ENCODE assay signal across 14 cellular contexts in the genomic region with DNA sequence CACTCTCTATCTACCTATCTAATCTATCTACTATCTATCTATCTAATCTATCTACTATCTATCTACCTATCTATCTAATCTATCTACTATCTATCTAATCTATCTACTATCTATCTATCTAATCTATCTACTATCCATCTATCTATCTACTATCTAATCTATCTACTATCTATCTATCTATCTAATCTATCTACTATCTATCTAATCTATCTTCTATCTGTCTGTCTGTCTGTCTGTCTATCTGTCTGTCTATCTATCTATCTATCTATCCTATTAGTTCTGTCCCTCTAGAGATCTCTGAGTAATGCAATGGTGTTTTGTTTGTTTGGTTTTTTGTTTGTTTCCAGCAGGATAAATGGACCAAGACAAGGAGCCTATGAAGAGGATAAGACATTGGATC. TPM values are rescaled to one million over a fixed set of nuclear protein-coding genes. Genes with fewer than 3 reads are reported as not detected.
A peak's percentile ranks its signal among the peaks of the same experiment; 100 is the strongest.
DNase-seq lines count a peak whose midpoint lies in the region; ATAC-seq, FAIRE-seq and TF ChIP-seq lines count a peak whose summit lies in the region.
"Had no signal": no experiment of that assay in that cellular context is flagged by ENCODE, and none has a peak within 500 bp of the region (broad histone marks: within the 10 kb centered on the region; RNA-seq: fewer than 3 reads in every experiment).

No MANE protein-coding gene starts in this region.

- peaks cover 48 to 59% (median 51%) of the 10 kb centered on the region in 10 experiments for H3K4me1 ChIP-seq in BLaER1 treated with 17β-estradiol and CSF1 and Interleukin-3, amounts not matched to agents 10 nM and 100 nM
- no peaks in the 10 kb centered on the region for H3K4me1 ChIP-seq in kidney (ENCODE audit: control insufficient read depth in 1 of 2, insufficient read depth in 1 of 2, low read depth in 1 of 2, low read length in 2 of 2)
- H3K4me1 ChIP-seq: foreskin keratinocyte, transverse colon had no signal

- H3K36me3 ChIP-seq in BLaER1 treated with 17β-estradiol and CSF1 and Interleukin-3, amounts not matched to agents 10 nM and 100 nM = peaks cover 10 to 46% (median 41%) of the 10 kb centered on the region in 11 experiments; a peak in 21 of 22 replicates
- H3K36me3 ChIP-seq in kidney (ENCODE audit: control insufficient read depth in 1 of 2, insufficient read depth in 2 of 2, low read length in 2 of 2) (no peaks in the 10 kb centered on the region), brain microvascular endothelial cell (replicated peaks) (no peaks in the 10 kb centered on the region)
- H3K36me3 ChIP-seq: transverse colon had no signal

- FAIRE-seq in A204.1 (lab: Jason Lieb, UNC) (peak; percentile 90), kidney (lab: Jason Lieb, UNC) (peak; percentile 89)

- no peaks in the 10 kb centered on the region for H3K9me3 ChIP-seq in BLaER1 treated with 17β-estradiol and CSF1 and Interleukin-3, amounts not matched to agents 10 nM and 100 nM (replicated peaks in 1 of 11)
- H3K9me3 ChIP-seq in kidney (ENCODE audit: control insufficient read depth in 1 of 2, low read length in 2 of 2) = no peaks in the 10 kb centered on the region
- H3K9me3 ChIP-seq: transverse colon had no signal

- peaks cover 0 to 65% (median 49%) of the 10 kb centered on the region in 11 experiments; a peak in 18 of 22 replicates for H4K20me1 ChIP-seq in BLaER1 treated with 17β-estradiol and CSF1 and Interleukin-3, amounts not matched to agents 10 nM and 100 nM

- H3K4me2 ChIP-seq in BLaER1 treated with 17β-estradiol and CSF1 and Interleukin-3, amounts not matched to agents 10 nM and 100 nM = peak overlapping the region in 9 of 11 experiments; percentile 82 to 95 (median 88); a peak in 15 of 22 replicates

- peak overlapping the region in 2 of 11 experiments; percentile 45 to 57; a peak in 4 of 22 replicates for H3K9ac ChIP-seq in BLaER1 treated with 17β-estradiol and CSF1 and Interleukin-3, amounts not matched to agents 10 nM and 100 nM
- no peak overlapping the region for H3K9ac ChIP-seq in kidney (ENCODE audit: low read length in 2 of 2)

- no peaks in the 10 kb centered on the region for H3K27me3 ChIP-seq in BLaER1 treated with 17β-estradiol and CSF1 and Interleukin-3, amounts not matched to agents 10 nM and 100 nM
- H3K27me3 ChIP-seq in brain microvascular endothelial cell (replicated peaks) = peaks cover 21% of the 10 kb centered on the region

- ATAC-seq in activated CD8-positive, alpha-beta T cell treated with anti-CD3 and anti-CD28 coated beads, Interleukin-2, amount 10 ng/mL, durations not matched to agents 7 days and 5 days = no peak
- no peak for ATAC-seq in activated CD4-positive, CD25-positive, alpha-beta regulatory T cell treated with anti-CD3 and anti-CD28 coated beads, Interleukin-2, amount 50 U/mL, for 24 hours
- ATAC-seq: foreskin keratinocyte had no signal

- H3K36me3 Mint-ChIP-seq in activated CD8-positive, alpha-beta T cell treated with anti-CD3 and anti-CD28 coated beads, Interleukin-2, amount 10 ng/mL, durations not matched to agents 7 days and 5 days (ENCODE audit: low read depth) = peaks cover 44% of the 10 kb centered on the region

- intact Hi-C loops in kidney (cut with DNase I) = no loop called here

- no peaks in the 10 kb centered on the region for H3K9me3 Mint-ChIP-seq in activated CD8-positive, alpha-beta T cell treated with anti-CD3 and anti-CD28 coated beads, Interleukin-2, amount 10 ng/mL, durations not matched to agents 7 days and 5 days (ENCODE audit: insufficient read depth)
- H3K9me3 Mint-ChIP-seq: activated T-cell treated with anti-CD3 and anti-CD28 coated beads, Interleukin-2, amount 50 U/mL, for 4 hours had no signal

- peak overlapping the region; percentile 4 for H3K4me3 Mint-ChIP-seq in activated CD8-positive, alpha-beta T cell treated with anti-CD3 and anti-CD28 coated beads, Interleukin-2, amount 10 ng/mL, durations not matched to agents 7 days and 5 days

- POLR2A ChIA-PET in activated CD8-positive, alpha-beta T cell treated with anti-CD3 and anti-CD28 coated beads, Interleukin-2, amount 10 ng/mL, durations not matched to agents 7 days and 5 days (lab: Charles Lee) = no interaction called here

- no peak for TF ChIP-seq CTCF in kidney (IDR thresholded peaks at IDR 0.05; ENCODE audit: borderline replicate concordance, extremely low read depth, insufficient read depth)
- TF ChIP-seq CTCF in brain microvascular endothelial cell (IDR thresholded peaks at IDR 0.05; ENCODE audit: low read depth, low read length, missing control alignments) = no peak

- in situ Hi-C loops in brain microvascular endothelial cell (cut with HindIII; ENCODE audit: low pct_ligation_motif_present, low sequenced_read_pairs) = no loop called here

- no peaks in the 10 kb centered on the region for H3K27me3 Mint-ChIP-seq in activated CD8-positive, alpha-beta T cell treated with anti-CD3 and anti-CD28 coated beads, Interleukin-2, amount 10 ng/mL, durations not matched to agents 7 days and 5 days (ENCODE audit: low read depth)
- H3K27me3 Mint-ChIP-seq: B cell had no signal

- peak overlapping the region in 4 of 11 experiments; percentile 21 to 70 (median 53); a peak in 6 of 22 replicates for H3K27ac ChIP-seq in BLaER1 treated with 17β-estradiol and CSF1 and Interleukin-3, amounts not matched to agents 10 nM and 100 nM
- H3K27ac ChIP-seq in kidney (ENCODE audit: low read depth in 2 of 2, low read length in 2 of 2) (peak overlapping the region in 1 of 2 donors; percentile 26), brain microvascular endothelial cell (no peak overlapping the region)
- H3K27ac ChIP-seq: foreskin keratinocyte had no signal

- H3K27ac Mint-ChIP-seq in activated CD8-positive, alpha-beta T cell treated with anti-CD3 and anti-CD28 coated beads, Interleukin-2, amount 10 ng/mL, durations not matched to agents 7 days and 5 days = peak overlapping the region; percentile 88

- H3K4me3 ChIP-seq in BLaER1 treated with 17β-estradiol and CSF1 and Interleukin-3, amounts not matched to agents 10 nM and 100 nM = no peak overlapping the region
- H3K4me3 ChIP-seq in kidney (ENCODE audit: low read length in 2 of 2) = no peak overlapping the region
- no peak overlapping the region for H3K4me3 ChIP-seq in brain microvascular endothelial cell (ENCODE audit: low read depth, low read length)
- H3K4me3 ChIP-seq: transverse colon had no signal

- H3K4me1 Mint-ChIP-seq in activated CD8-positive, alpha-beta T cell treated with anti-CD3 and anti-CD28 coated beads, Interleukin-2, amount 10 ng/mL, durations not matched to agents 7 days and 5 days (ENCODE audit: low read depth) = peaks cover 49% of the 10 kb centered on the region

- CTCF ChIA-PET in activated CD8-positive, alpha-beta T cell treated with anti-CD3 and anti-CD28 coated beads, Interleukin-2, amount 10 ng/mL, durations not matched to agents 7 days and 5 days (lab: Charles Lee) = no interaction called here

- no peak for DNase-seq in activated CD8-positive, alpha-beta T cell treated with anti-CD3 and anti-CD28 coated beads, Interleukin-2, amount 10 ng/mL, durations not matched to agents 7 days and 5 days
- no peak for DNase-seq in kidney
- no peak for DNase-seq in stimulated activated CD4-positive, alpha-beta T cell treated with anti-CD3 and anti-CD28 coated beads, Interleukin-15, amount 100 ng/mL, for 24 hours
- no peak for DNase-seq in brain microvascular endothelial cell
- DNase-seq in T-helper 9 cell = no peak
- DNase-seq: DMS153, NCI-H146, transverse colon had no signal

RNA-seq across cellular contexts. Expression of a gene that starts 9.4 kb away (rescaled TPM):
- 10 to 100 TPM; 45.3 to 45.9 TPM for total RNA-seq in activated CD8-positive, alpha-beta T cell treated with anti-CD3 and anti-CD28 coated beads, Interleukin-2, amount 10 ng/mL, durations not matched to agents 7 days and 5 days
- total RNA-seq in kidney = 33.3 TPM
- 29.9 TPM for polyA plus RNA-seq in kidney (ENCODE audit: insufficient read depth, low read depth, low replicate concordance)
